In the genomic region with DNA sequence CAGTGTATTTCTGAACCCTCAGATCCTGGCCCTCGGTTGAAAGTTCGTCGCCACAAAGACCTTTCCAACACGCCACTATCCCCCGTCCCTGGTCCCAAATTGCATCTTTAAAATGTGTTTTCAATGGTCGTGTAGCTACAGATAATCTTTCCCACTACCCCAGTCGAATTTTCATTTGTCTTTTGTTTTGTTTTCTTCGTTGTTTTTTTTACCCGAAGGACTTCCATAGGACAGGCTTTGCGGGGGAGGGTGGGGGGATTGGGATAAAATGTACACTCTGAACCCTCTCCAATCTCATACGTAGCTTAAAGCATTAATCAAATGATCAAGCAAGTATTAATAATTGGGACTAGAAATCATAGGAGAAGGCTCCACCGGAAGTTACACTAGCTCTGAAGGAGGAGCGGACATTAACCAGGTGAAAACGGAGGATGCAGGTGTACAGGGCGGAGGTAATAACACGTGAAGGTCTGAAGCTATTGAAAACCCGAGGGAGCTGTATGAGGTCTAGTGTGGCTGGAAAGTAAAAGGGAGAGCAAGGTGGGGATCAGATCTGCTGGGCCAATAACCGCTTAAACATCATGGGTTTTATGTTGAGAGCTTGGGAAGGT, we compare ENCODE assay signal across 8 cellular contexts. TPM values are rescaled to one million over a fixed set of nuclear protein-coding genes. Genes with fewer than 3 reads are reported as not detected.
A peak's percentile ranks its signal among the peaks of the same experiment; 100 is the strongest.
DNase-seq lines count a peak whose midpoint lies in the region; ATAC-seq, FAIRE-seq and TF ChIP-seq lines count a peak whose summit lies in the region.

No MANE protein-coding gene starts in this region.

- no peaks in the 10 kb centered on the region for H3K9me3 ChIP-seq in mucosa of rectum (ENCODE audit: control insufficient read depth in 2 of 2, low read length in 2 of 2)

- H3K4me1 Mint-ChIP-seq in activated CD4-positive, alpha-beta T cell treated with anti-CD3 and anti-CD28 coated beads, Interleukin-2, amount 10 ng/mL, durations not matched to agents 24 days and 14 days = peaks cover 15% of the 10 kb centered on the region
- H3K4me1 Mint-ChIP-seq in WTC11 = peaks cover 17% of the 10 kb centered on the region

- intact Hi-C loops in activated CD4-positive, alpha-beta T cell treated with anti-CD3 and anti-CD28 coated beads, Interleukin-2, amount 10 ng/mL, durations not matched to agents 24 days and 14 days (cut with micrococcal nuclease) = loop anchor here (1.0 to 10.0 kb wide), 3 partner anchors 32 to 271 kb away; a partner anchor contains a TSS

- CTCF ChIA-PET in WTC11 (lab: Charles Lee) = interaction anchor here (0.8 to 1.0 kb wide), 2 partner anchors 23 to 271 kb away, joined by 4 read pairs; no protein-coding TSS in a partner anchor

- H3K4me3 ChIP-seq in bronchial epithelial cell (ENCODE audit: low read depth, low read length) = peak overlapping the region; percentile 92
- H3K4me3 ChIP-seq in mucosa of rectum (ENCODE audit: low read length in 2 of 2) = peak overlapping the region; percentile 94 to 100

- no peak overlapping the region for H3K27ac Mint-ChIP-seq in activated CD4-positive, alpha-beta T cell treated with anti-CD3 and anti-CD28 coated beads, Interleukin-2, amount 10 ng/mL, durations not matched to agents 24 days and 14 days
- H3K27ac Mint-ChIP-seq in WTC11 = no peak overlapping the region

- H3K9me3 Mint-ChIP-seq in activated CD4-positive, alpha-beta T cell treated with anti-CD3 and anti-CD28 coated beads, Interleukin-2, amount 10 ng/mL, durations not matched to agents 24 days and 14 days = no peaks in the 10 kb centered on the region
- no peaks in the 10 kb centered on the region for H3K9me3 Mint-ChIP-seq in WTC11

- H3K27ac ChIP-seq in mucosa of rectum (ENCODE audit: low read depth in 2 of 2, low read length in 2 of 2) = peak overlapping the region; percentile 96 to 99

- H3K27me3 ChIP-seq in bronchial epithelial cell (ENCODE audit: control insufficient read depth, insufficient read depth, low read length) (no peaks in the 10 kb centered on the region), mucosa of rectum (ENCODE audit: control insufficient read depth in 2 of 2, insufficient read depth in 2 of 2, low read length in 2 of 2) (no peaks in the 10 kb centered on the region)

- peaks cover 0 to 11% of the 10 kb centered on the region in 2 donors for H3K4me1 ChIP-seq in mucosa of rectum (ENCODE audit: control insufficient read depth in 2 of 2, insufficient read depth in 2 of 2, low read length in 2 of 2)

- no peaks in the 10 kb centered on the region for H3K27me3 Mint-ChIP-seq in activated CD4-positive, alpha-beta T cell treated with anti-CD3 and anti-CD28 coated beads, Interleukin-2, amount 10 ng/mL, durations not matched to agents 24 days and 14 days
- no peaks in the 10 kb centered on the region for H3K27me3 Mint-ChIP-seq in WTC11 (ENCODE audit: low read depth)

- POLR2A ChIA-PET in WTC11 (lab: Charles Lee) = interaction anchor here (0.6 to 2.1 kb wide), 7 partner anchors 10 to 196 kb away, joined by 3 to 21 read pairs (median 6); a partner anchor contains a TSS

- H3K36me3 ChIP-seq in bronchial epithelial cell (ENCODE audit: control insufficient read depth, insufficient read depth, low read length) (no peaks in the 10 kb centered on the region), mucosa of rectum (ENCODE audit: control insufficient read depth in 2 of 2, insufficient read depth in 2 of 2, low read length in 2 of 2) (peaks cover 15 to 17% of the 10 kb centered on the region in 2 donors)

- TF ChIP-seq CTCF in bronchial epithelial cell (IDR thresholded peaks at IDR 0.05; ENCODE audit: insufficient read depth, low read length, severe bottlenecking) (no peak), WTC11 (IDR thresholded peaks at IDR 0.05) (no peak)

- FAIRE-seq in bronchial epithelial cell (lab: Jason Lieb, UNC) = no peak

- H3K36me3 Mint-ChIP-seq in activated CD4-positive, alpha-beta T cell treated with anti-CD3 and anti-CD28 coated beads, Interleukin-2, amount 10 ng/mL, durations not matched to agents 24 days and 14 days (ENCODE audit: low read depth) = peaks cover 16% of the 10 kb centered on the region
- H3K36me3 Mint-ChIP-seq in WTC11 = peaks cover 31% of the 10 kb centered on the region

- peak overlapping the region; percentile 84 to 98 for H3K9ac ChIP-seq in mucosa of rectum (ENCODE audit: low read depth in 1 of 2, low read length in 2 of 2)

- ATAC-seq in WTC11 (no peak), HG03565 (IDR thresholded peaks at IDR 0.05; ENCODE audit: unreplicated experiment) (no peak)

- DNase-seq in activated CD4-positive, alpha-beta T cell treated with anti-CD3 and anti-CD28 coated beads, Interleukin-2, amount 10 ng/mL, durations not matched to agents 24 days and 14 days = peak; percentile 65
- no peak for DNase-seq in activated CD4-positive, alpha-beta T cell treated with anti-CD3 and anti-CD28 coated beads, Interleukin-2, amount 50 U/mL, for 4 hours
- peak; percentile 7 for DNase-seq in NCI-H2171 (lab: John Stamatoyannopoulos, UW)
- peak; percentile 15 for DNase-seq in bronchial epithelial cell (ENCODE audit: low read depth)
- no peak for DNase-seq in WTC11 (ENCODE audit: low spot score)
- DNase-seq in DMS114 treated with DMSO at 0.1 percent for 48 hours (lab: John Stamatoyannopoulos, UW; ENCODE audit: unreplicated experiment) = no peak

- H3K4me3 Mint-ChIP-seq in activated CD4-positive, alpha-beta T cell treated with anti-CD3 and anti-CD28 coated beads, Interleukin-2, amount 10 ng/mL, durations not matched to agents 24 days and 14 days = no peak overlapping the region
- H3K4me3 Mint-ChIP-seq in WTC11 = no peak overlapping the region

TF ChIP-seq in WTC11, 78 proteins besides CTCF, POLR2A, EP300 and RAD21:
- TF ChIP-seq CREB1 (CRISPR knock-in tag; IDR thresholded peaks at IDR 0.05) = no peak
- no peak for TF ChIP-seq GRHL2 (CRISPR knock-in tag; IDR thresholded peaks at IDR 0.05; ENCODE audit: insufficient replicate concordance, severe bottlenecking)
- TF ChIP-seq HMGA2 (CRISPR knock-in tag; IDR thresholded peaks at IDR 0.05) = no peak
- TF ChIP-seq SP1 (CRISPR knock-in tag; conservative IDR thresholded peaks at IDR 0.05) = no peak; the same call in 1 of the 2 replicates
- TF ChIP-seq, protein P1, sequence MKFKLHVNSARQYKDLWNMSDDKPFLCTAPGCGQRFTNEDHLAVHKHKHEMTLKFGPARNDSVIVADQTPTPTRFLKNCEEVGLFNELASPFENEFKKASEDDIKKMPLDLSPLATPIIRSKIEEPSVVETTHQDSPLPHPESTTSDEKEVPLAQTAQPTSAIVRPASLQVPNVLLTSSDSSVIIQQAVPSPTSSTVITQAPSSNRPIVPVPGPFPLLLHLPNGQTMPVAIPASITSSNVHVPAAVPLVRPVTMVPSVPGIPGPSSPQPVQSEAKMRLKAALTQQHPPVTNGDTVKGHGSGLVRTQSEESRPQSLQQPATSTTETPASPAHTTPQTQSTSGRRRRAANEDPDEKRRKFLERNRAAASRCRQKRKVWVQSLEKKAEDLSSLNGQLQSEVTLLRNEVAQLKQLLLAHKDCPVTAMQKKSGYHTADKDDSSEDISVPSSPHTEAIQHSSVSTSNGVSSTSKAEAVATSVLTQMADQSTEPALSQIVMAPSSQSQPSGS (CRISPR knock-in tag; IDR thresholded peaks at IDR 0.05; ENCODE audit: borderline replicate concordance, low read depth) = no peak
- no peak for TF ChIP-seq ZNF317 (CRISPR knock-in tag; IDR thresholded peaks at IDR 0.05; ENCODE audit: borderline replicate concordance, low read depth)

RNA-seq across cellular contexts. Expression of a gene that starts 32.8 kb away (rescaled TPM):
- total RNA-seq in activated CD4-positive, alpha-beta T cell treated with anti-CD3 and anti-CD28 coated beads, Interleukin-2, amount 10 ng/mL, durations not matched to agents 24 days and 14 days = 36.7 and 42.7 TPM in 2 replicates
- 14.8 and 17.4 TPM in 2 replicates for total RNA-seq in bronchial epithelial cell
- 47.7 to 49.9 TPM (median 48.6 TPM) in 3 replicates for total RNA-seq in WTC11 (2021)

Comparison
In these comparisons a context has a peak if more than half of its experiments do, and no peak if none do; other contexts are left out.
1. DNase-seq: peak in activated CD4-positive, alpha-beta T cell treated with anti-CD3 and anti-CD28 coated beads, Interleukin-2, amount 10 ng/mL, durations not matched to agents 24 days and 14 days (single experiment), NCI-H2171 (single experiment) and bronchial epithelial cell (single experiment); none in activated CD4-positive, alpha-beta T cell treated with anti-CD3 and anti-CD28 coated beads, Interleukin-2, amount 50 U/mL, for 4 hours (0 of 2), WTC11 (single experiment) and DMS114 treated with DMSO at 0.1 percent for 48 hours (single experiment).